In the genomic region with DNA sequence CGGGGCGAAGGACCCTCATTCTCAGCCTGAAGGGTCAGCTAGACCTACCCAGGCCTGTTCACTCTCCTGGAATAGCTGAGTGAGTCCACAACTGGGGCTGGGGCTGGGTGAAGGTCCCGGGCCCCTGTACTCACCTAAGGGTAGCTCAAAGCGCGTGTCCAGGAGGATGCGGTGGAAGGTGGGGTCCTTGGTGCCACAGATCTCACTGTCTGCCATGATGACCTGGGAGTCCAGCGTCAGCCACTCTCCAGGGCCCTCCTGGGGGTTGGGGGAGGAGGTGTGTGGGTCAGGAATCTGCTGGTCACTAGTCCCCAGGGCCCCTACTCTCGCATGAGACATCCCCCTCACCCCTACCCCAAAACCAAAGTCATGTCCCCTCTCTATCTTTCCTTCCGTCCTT, we compare ENCODE assay signal across 3 cellular contexts.
"Had no signal": no experiment of that assay in that cellular context is flagged by ENCODE, and none has a peak within 500 bp of the region (broad histone marks: within the 10 kb centered on the region; RNA-seq: fewer than 3 reads in every experiment).

No MANE protein-coding gene starts in this region.

- DNase-seq: GDM1, GF-D8 had no signal

- H3K4me3 ChIP-seq: GM12878 had no signal

- ATAC-seq: GM12878 had no signal
